2 cellular contexts compared by ENCODE assay signal in the genomic region with DNA sequence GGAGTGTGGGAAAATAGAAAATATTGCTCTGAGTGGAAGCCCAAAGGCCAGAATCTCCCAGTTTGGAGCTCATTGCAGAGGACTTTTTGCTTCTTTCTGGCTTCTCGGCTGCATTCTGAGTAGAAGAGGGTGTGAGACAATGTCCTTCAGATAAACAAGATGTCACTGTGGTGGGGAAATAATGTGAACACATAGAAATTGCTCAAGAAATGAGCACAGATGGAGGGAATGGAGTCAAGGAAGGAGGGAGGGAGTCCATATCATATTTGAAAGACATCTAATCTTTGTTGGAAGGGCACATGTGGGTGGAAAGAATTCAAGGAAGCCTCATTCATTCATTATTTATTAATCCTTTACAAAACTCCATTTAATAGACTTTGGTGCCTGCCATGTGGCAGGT.
TF ChIP-seq lines count a peak whose summit lies in the region.

No MANE protein-coding gene starts in this region.

TF ChIP-seq in H1, 55 proteins besides CTCF, POLR2A, EP300 and RAD21:
- no peak for TF ChIP-seq PHF8 (conservative IDR thresholded peaks at IDR 0.05; ENCODE audit: low read depth, low read length)
- no peak for TF ChIP-seq SUZ12 (IDR thresholded peaks at IDR 0.05; ENCODE audit: low read length)
- no peak for TF ChIP-seq SAP30 (IDR thresholded peaks at IDR 0.05; ENCODE audit: insufficient read depth, insufficient replicate concordance, low read length)
- TF ChIP-seq FOSL1 (IDR thresholded peaks at IDR 0.05; ENCODE audit: insufficient read depth, low read depth, low read length): no peak
- TF ChIP-seq, protein P1, sequence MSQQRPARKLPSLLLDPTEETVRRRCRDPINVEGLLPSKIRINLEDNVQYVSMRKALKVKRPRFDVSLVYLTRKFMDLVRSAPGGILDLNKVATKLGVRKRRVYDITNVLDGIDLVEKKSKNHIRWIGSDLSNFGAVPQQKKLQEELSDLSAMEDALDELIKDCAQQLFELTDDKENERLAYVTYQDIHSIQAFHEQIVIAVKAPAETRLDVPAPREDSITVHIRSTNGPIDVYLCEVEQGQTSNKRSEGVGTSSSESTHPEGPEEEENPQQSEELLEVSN (IDR thresholded peaks at IDR 0.05): no peak
- TF ChIP-seq BACH1 (IDR thresholded peaks at IDR 0.05; ENCODE audit: low read length): no peak
- TF ChIP-seq TAF7 (optimal IDR thresholded peaks at IDR 0.05; ENCODE audit: borderline replicate concordance, low read depth, low read length): no peak
- TF ChIP-seq KDM1A (IDR thresholded peaks at IDR 0.05; ENCODE audit: borderline replicate concordance, low read length): no peak
- no peak for TF ChIP-seq CREB1 (IDR thresholded peaks at IDR 0.05)
TF ChIP-seq in H1: peak in this region for 0.

TF ChIP-seq in endothelial cell of umbilical vein, 7 proteins besides CTCF, POLR2A, EP300 and RAD21:
- TF ChIP-seq, protein P2, sequence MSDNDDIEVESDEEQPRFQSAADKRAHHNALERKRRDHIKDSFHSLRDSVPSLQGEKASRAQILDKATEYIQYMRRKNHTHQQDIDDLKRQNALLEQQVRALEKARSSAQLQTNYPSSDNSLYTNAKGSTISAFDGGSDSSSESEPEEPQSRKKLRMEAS (IDR thresholded peaks at IDR 0.05; ENCODE audit: insufficient read depth, insufficient read length): no peak
- TF ChIP-seq EZH2 (IDR thresholded peaks at IDR 0.05; ENCODE audit: borderline replicate concordance, low read depth, low read length, severe bottlenecking) (no peak), GATA2 (IDR thresholded peaks at IDR 0.05; ENCODE audit: insufficient read depth, insufficient read length, low read depth, low read length) (no peak), FOS (IDR thresholded peaks at IDR 0.05; ENCODE audit: borderline replicate concordance, insufficient read depth, low read length) (no peak), JUN (IDR thresholded peaks at IDR 0.05; ENCODE audit: borderline replicate concordance, insufficient read depth, insufficient read length, low read depth) (no peak), MYC (IDR thresholded peaks at IDR 0.05; ENCODE audit: low read depth, low read length) (no peak), POLR2AphosphoS5 (IDR thresholded peaks at IDR 0.05; ENCODE audit: insufficient read depth, low read depth, low read length) (no peak)
